In the genomic region with DNA sequence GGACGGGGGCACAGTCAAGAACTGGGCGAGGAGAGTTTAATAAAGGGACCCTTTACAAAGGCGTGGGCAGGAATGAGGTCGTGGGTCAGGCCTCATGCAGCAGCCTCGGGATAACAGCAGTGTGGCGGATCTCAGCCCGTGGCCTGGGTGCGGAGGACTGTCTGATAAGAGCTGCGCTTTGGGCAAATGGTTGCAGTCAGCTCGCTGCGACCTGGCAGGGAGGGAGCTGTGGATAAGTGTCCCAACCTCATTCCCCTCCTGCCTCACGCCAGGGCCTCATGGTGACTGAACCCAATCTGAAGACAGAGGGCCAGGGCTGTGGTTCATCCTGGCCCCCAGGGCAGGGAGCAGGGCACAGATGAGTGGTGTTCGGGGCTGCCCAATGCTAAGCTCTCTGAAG, we compare ENCODE assay signal across 1 cellular context.
TF ChIP-seq lines count a peak whose summit lies in the region.

No MANE protein-coding gene starts in this region.

TF ChIP-seq in WTC11, 78 proteins besides CTCF, POLR2A, EP300 and RAD21 (continued from another document):
- TF ChIP-seq, protein P1, sequence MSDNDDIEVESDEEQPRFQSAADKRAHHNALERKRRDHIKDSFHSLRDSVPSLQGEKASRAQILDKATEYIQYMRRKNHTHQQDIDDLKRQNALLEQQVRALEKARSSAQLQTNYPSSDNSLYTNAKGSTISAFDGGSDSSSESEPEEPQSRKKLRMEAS (CRISPR knock-in tag; IDR thresholded peaks at IDR 0.05): no peak
